In the genomic region with DNA sequence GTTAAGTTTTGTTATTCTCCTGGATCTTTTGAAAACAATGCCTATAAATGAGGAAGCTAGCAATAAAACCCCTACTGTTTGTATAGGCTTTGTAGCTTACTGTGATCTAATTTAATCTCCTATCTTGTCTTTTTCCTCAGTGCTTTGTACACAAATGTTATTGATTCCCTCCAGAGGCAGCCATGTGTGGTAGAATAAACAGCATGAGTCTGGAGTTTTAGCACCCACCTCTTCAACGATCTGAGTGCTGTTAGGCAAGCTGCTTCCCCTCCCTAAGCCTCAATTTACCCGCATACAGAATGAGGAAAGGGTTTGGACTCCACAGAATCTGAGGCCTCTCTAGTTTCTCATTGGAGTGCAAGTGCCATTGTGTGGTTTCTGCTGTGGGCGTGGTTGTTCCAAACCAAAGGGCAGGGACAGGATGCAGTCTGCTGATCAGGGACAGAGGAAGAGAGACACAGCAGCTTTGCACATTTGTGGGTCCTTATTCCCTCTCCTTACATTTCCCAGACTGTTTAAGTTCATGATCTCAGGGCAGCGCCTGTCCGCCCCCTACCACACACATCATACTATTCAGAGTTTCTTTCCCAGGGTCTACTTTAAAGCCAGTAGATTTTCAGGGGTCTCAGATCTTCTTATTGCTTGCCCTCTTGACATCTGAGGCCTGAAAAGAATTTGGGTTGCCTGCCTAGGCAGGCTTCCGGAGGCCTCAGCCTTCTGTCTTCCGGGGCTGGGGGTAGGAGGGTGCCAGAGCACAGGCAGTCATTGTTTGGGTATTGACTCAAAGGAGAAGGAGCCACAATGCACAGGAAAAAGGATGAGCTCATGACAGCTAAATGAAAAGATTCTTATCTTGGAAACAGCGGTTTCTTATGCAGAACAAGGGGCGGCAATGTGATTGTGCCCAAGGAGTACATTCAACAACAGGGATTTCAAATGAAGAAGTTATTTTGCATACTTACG, we compare ENCODE assay signal across 8 cellular contexts.
A peak's percentile ranks its signal among the peaks of the same experiment; 100 is the strongest.
DNase-seq lines count a peak whose midpoint lies in the region; ATAC-seq and TF ChIP-seq lines count a peak whose summit lies in the region.

No MANE protein-coding gene starts in this region.

- peak overlapping the region; percentile 99 for H3K27ac Mint-ChIP-seq in stimulated activated naive CD8-positive, alpha-beta T cell treated with anti-CD3 and anti-CD28 coated beads, Interleukin-15, Interleukin-2, amounts not matched to agents 100 ng/mL and 50 ng/mL, for 24 hours

- in situ Hi-C loops in GM18951 (cut with MboI; ENCODE audit: low sequenced_read_pairs, unreplicated experiment) = loop anchor here (10.0 kb wide), 1 partner anchor 147 kb away; no protein-coding TSS in a partner anchor

- ATAC-seq in HG03064 (IDR thresholded peaks at IDR 0.05; ENCODE audit: low read depth, unreplicated experiment) = peak; percentile 77

- peak; percentile 23 for DNase-seq in AG08395 (ENCODE audit: low spot score)
- DNase-seq in RPMI7951 (ENCODE audit: low read depth) = peak; percentile 80
- DNase-seq in activated effector memory CD4-positive, alpha-beta T cell treated with Interleukin-2 at 50 U/mL for 16 hours = peak; percentile 53
- peak; percentile 91 for DNase-seq in islet precursor cell
- DNase-seq in D341Med (ENCODE audit: low spot score) = no peak

- H3K36me3 Mint-ChIP-seq in stimulated activated naive CD8-positive, alpha-beta T cell treated with anti-CD3 and anti-CD28 coated beads, Interleukin-15, Interleukin-2, amounts not matched to agents 100 ng/mL and 50 ng/mL, for 24 hours (ENCODE audit: low read depth) = no peaks in the 10 kb centered on the region

- H3K27me3 Mint-ChIP-seq in stimulated activated naive CD8-positive, alpha-beta T cell treated with anti-CD3 and anti-CD28 coated beads, Interleukin-15, Interleukin-2, amounts not matched to agents 100 ng/mL and 50 ng/mL, for 24 hours = no peaks in the 10 kb centered on the region

- H3K9me3 Mint-ChIP-seq in stimulated activated naive CD8-positive, alpha-beta T cell treated with anti-CD3 and anti-CD28 coated beads, Interleukin-15, Interleukin-2, amounts not matched to agents 100 ng/mL and 50 ng/mL, for 24 hours = no peaks in the 10 kb centered on the region

- peak overlapping the region; percentile 76 for H3K4me3 Mint-ChIP-seq in stimulated activated naive CD8-positive, alpha-beta T cell treated with anti-CD3 and anti-CD28 coated beads, Interleukin-15, Interleukin-2, amounts not matched to agents 100 ng/mL and 50 ng/mL, for 24 hours

- H3K4me1 Mint-ChIP-seq in stimulated activated naive CD8-positive, alpha-beta T cell treated with anti-CD3 and anti-CD28 coated beads, Interleukin-15, Interleukin-2, amounts not matched to agents 100 ng/mL and 50 ng/mL, for 24 hours (ENCODE audit: low read depth) = peaks cover 85% of the 10 kb centered on the region

- TF ChIP-seq POLR2A in GM18951 (IDR thresholded peaks at IDR 0.05; ENCODE audit: extremely low read depth, insufficient read depth, insufficient read length) = peak; percentile 22
